Comparison of ENCODE assay signal across 11 cellular contexts in the genomic region with DNA sequence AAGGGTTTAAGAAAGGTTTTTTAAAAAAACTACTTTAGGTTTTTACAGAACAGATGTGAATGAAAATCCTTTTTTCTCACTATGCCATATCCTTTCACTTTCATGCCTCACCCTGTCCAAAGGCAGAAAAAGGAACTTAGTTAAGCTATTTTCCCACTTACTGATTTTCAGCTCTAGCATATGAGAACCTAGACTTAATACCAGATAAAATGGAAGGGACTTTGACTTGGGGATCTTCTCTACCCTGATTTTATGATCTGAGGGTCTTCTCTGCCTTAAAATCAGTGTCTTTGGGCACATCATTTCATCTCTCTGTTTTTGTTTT. TPM values are rescaled to one million over a fixed set of nuclear protein-coding genes. Genes with fewer than 3 reads are reported as not detected.
DNase-seq lines count a peak whose midpoint lies in the region; ATAC-seq and TF ChIP-seq lines count a peak whose summit lies in the region.
"Had no signal": no experiment of that assay in that cellular context is flagged by ENCODE, and none has a peak within 500 bp of the region (broad histone marks: within the 10 kb centered on the region; RNA-seq: fewer than 3 reads in every experiment).

No MANE protein-coding gene starts in this region.

- H3K27me3 ChIP-seq in GM23248 (replicated peaks; ENCODE audit: insufficient read depth) (no peaks in the 10 kb centered on the region), PC-3 (ENCODE audit: low read length) (no peaks in the 10 kb centered on the region), gastrocnemius medialis (no peaks in the 10 kb centered on the region)

- H3K4me1 ChIP-seq in GM23248 (ENCODE audit: insufficient read depth): peaks cover 51% of the 10 kb centered on the region
- H3K4me1 ChIP-seq in PC-3 (ENCODE audit: insufficient read depth, low read length): peaks cover 35% of the 10 kb centered on the region
- H3K4me1 ChIP-seq in gastrocnemius medialis: peaks cover 71 to 72% of the 10 kb centered on the region in 2 donors

- in situ Hi-C loops in GM23248 (cut with MboI): no loop called here
- in situ Hi-C loops in gastrocnemius medialis (cut with MboI; ENCODE audit: low sequenced_read_pairs in 4 of 4): no loop called here

- BruUV-seq in PC-3 (replicated peaks; lab: Mats Ljungman, UMichigan): no TSS peak

- H3K9ac ChIP-seq in GM23248: peak overlapping the region; percentile 85
- peak overlapping the region; percentile 78 for H3K9ac ChIP-seq in PC-3 (ENCODE audit: low read length)

- ATAC-seq in PC-3 (no peak), Right ventricle myocardium superior (ENCODE audit: poor library complexity) (peak; percentile 13), gastrocnemius medialis (no peak), GM21717 (IDR thresholded peaks at IDR 0.05; ENCODE audit: unreplicated experiment) (no peak), HG03097 (IDR thresholded peaks at IDR 0.05; ENCODE audit: low FRiP score, unreplicated experiment) (no peak)
- ATAC-seq in activated CD4-positive, alpha-beta T cell treated with anti-CD3 and anti-CD28 coated beads for 36 hours: no peak

- no peaks in the 10 kb centered on the region for H4K20me1 ChIP-seq in GM23248 (ENCODE audit: insufficient read depth)
- H4K20me1 ChIP-seq in PC-3 (ENCODE audit: low read length): no peaks in the 10 kb centered on the region

- H3K9me3 ChIP-seq in GM23248 (ENCODE audit: low read depth) (no peaks in the 10 kb centered on the region), PC-3 (ENCODE audit: low read length) (no peaks in the 10 kb centered on the region), gastrocnemius medialis (no peaks in the 10 kb centered on the region)

- no peak for TF ChIP-seq POLR2A in gastrocnemius medialis (IDR thresholded peaks at IDR 0.05)

- H3K27ac Mint-ChIP-seq in activated CD4-positive, alpha-beta T cell treated with anti-CD3 and anti-CD28 coated beads for 36 hours: no peak overlapping the region

- H2AFZ ChIP-seq in GM23248 (no peak overlapping the region), PC-3 (ENCODE audit: low read length) (no peak overlapping the region)

- peak overlapping the region; percentile 98 for H3K27ac ChIP-seq in GM23248
- peak overlapping the region; percentile 97 for H3K27ac ChIP-seq in PC-3 (ENCODE audit: low read length)
- H3K27ac ChIP-seq in gastrocnemius medialis: peak overlapping the region; percentile 80 to 92 (median 90)

- no peak for TF ChIP-seq CTCF in PC-3 (conservative IDR thresholded peaks at IDR 0.05; ENCODE audit: low read depth, low read length)
- no peak for TF ChIP-seq CTCF in gastrocnemius medialis (IDR thresholded peaks at IDR 0.05 in 4 of 5, conservative IDR thresholded peaks at IDR 0.05 in 1 of 5)

- no peak overlapping the region for H3K4me3 Mint-ChIP-seq in activated CD4-positive, alpha-beta T cell treated with anti-CD3 and anti-CD28 coated beads for 36 hours
- H3K4me3 Mint-ChIP-seq: activated naive CD4-positive, alpha-beta T cell treated with anti-CD3 and anti-CD28 coated beads, Interleukin-2, amount 10 ng/mL, durations not matched to agents 7 days and 5 days had no signal

- peaks cover 74% of the 10 kb centered on the region for H3K79me2 ChIP-seq in GM23248 (ENCODE audit: insufficient read depth)
- H3K79me2 ChIP-seq in PC-3 (ENCODE audit: low read length): 0 out of 2 replicates have a peak, but pooled peaks cover 7% of the 10 kb centered on the region

- no peaks in the 10 kb centered on the region for H3K36me3 ChIP-seq in GM23248 (ENCODE audit: low read depth)
- no peaks in the 10 kb centered on the region for H3K36me3 ChIP-seq in PC-3 (ENCODE audit: low read depth, low read length)
- H3K36me3 ChIP-seq in gastrocnemius medialis: no peaks in the 10 kb centered on the region

- no peaks in the 10 kb centered on the region for H3K9me2 ChIP-seq in GM23248 (ENCODE audit: insufficient read depth)
- H3K9me2 ChIP-seq in PC-3 (replicated peaks; ENCODE audit: low read length): no peaks in the 10 kb centered on the region

- peaks cover 35% of the 10 kb centered on the region for H3K4me1 Mint-ChIP-seq in activated CD4-positive, alpha-beta T cell treated with anti-CD3 and anti-CD28 coated beads for 36 hours

- H3K4me2 ChIP-seq in GM23248 (ENCODE audit: unreplicated experiment): peak overlapping the region; percentile 61
- peak overlapping the region; percentile 66 for H3K4me2 ChIP-seq in PC-3 (ENCODE audit: low read length)

- intact Hi-C loops in PC-3 (cut with micrococcal nuclease): loop anchor here (2.0 to 5.0 kb wide), 2 partner anchors 40 to 79 kb away; no protein-coding TSS in a partner anchor
- intact Hi-C loops in Right ventricle myocardium superior (cut with DNase I): no loop called here
- intact Hi-C loops in gastrocnemius medialis (cut with DNase I; ENCODE audit: low total_unique reads): loop anchor here (1.0 to 2.0 kb wide), 2 partner anchors 12 to 40 kb away; no protein-coding TSS in a partner anchor
- intact Hi-C loops in activated CD4-positive, alpha-beta T cell treated with anti-CD3 and anti-CD28 coated beads for 36 hours (cut with DNase I, micrococcal nuclease): loop anchor here (5.0 kb wide), 3 partner anchors 44 to 139 kb away; partner anchors contain the start of genes C4orf46 (in 1 of the 2), ETFDH (in 1 of the 2), FNIP2 (in 1 of the 2) and PPID (in 1 of the 2)

- DNase-seq in GM23248 (no peak), PC-3 (no peak), Right ventricle myocardium superior (no peak), gastrocnemius medialis (no peak), COR-L47 (lab: John Stamatoyannopoulos, UW) (no peak)
- no peak for DNase-seq in activated CD4-positive, alpha-beta T cell treated with anti-CD3 and anti-CD28 coated beads for 36 hours
- DNase-seq: activated naive CD4-positive, alpha-beta T cell treated with anti-CD3 and anti-CD28 coated beads, Interleukin-2, amount 10 ng/mL, durations not matched to agents 7 days and 5 days; NCI-H526 treated with DMSO at 0.1 percent for 48 hours; stimulated activated CD4-positive, alpha-beta T cell treated with anti-CD3 and anti-CD28 coated beads, Interleukin-1b, Interleukin-23, amount 100 ng/mL, for 48 hours had no signal

- H3K9me3 Mint-ChIP-seq in activated CD4-positive, alpha-beta T cell treated with anti-CD3 and anti-CD28 coated beads for 36 hours (ENCODE audit: low read depth): no peaks in the 10 kb centered on the region
- H3K9me3 Mint-ChIP-seq: activated naive CD4-positive, alpha-beta T cell treated with anti-CD3 and anti-CD28 coated beads, Interleukin-2, amount 10 ng/mL, durations not matched to agents 7 days and 5 days had no signal

- CTCF ChIA-PET in PC-3 (lab: Charles Lee): interaction anchor here (0.9 kb wide), 1 partner anchor 34 kb away, joined by 3 read pairs; no protein-coding TSS in a partner anchor
- CTCF ChIA-PET in activated CD4-positive, alpha-beta T cell treated with anti-CD3 and anti-CD28 coated beads for 36 hours (lab: Charles Lee): interaction anchor here (0.7 to 2.0 kb wide), 4 partner anchors 8 to 558 kb away, joined by 3 to 15 read pairs (median 7); no protein-coding TSS in a partner anchor

- H3F3A ChIP-seq in GM23248 (ENCODE audit: insufficient read depth) (peaks cover 42% of the 10 kb centered on the region), PC-3 (ENCODE audit: low read length, unreplicated experiment) (peaks cover 3% of the 10 kb centered on the region)

- POLR2A ChIA-PET in PC-3 (lab: Charles Lee; ENCODE audit: unreplicated experiment): no interaction called here
- POLR2A ChIA-PET in activated CD4-positive, alpha-beta T cell treated with anti-CD3 and anti-CD28 coated beads for 36 hours (lab: Charles Lee): no interaction called here

- no peaks in the 10 kb centered on the region for H3K27me3 Mint-ChIP-seq in activated CD4-positive, alpha-beta T cell treated with anti-CD3 and anti-CD28 coated beads for 36 hours
- H3K27me3 Mint-ChIP-seq: activated naive CD4-positive, alpha-beta T cell treated with anti-CD3 and anti-CD28 coated beads, Interleukin-2, amount 10 ng/mL, durations not matched to agents 7 days and 5 days had no signal

- H3K4me3 ChIP-seq in GM23248: peak overlapping the region; percentile 22; the same call in 1 of the 2 replicates
- no peak overlapping the region for H3K4me3 ChIP-seq in PC-3 (ENCODE audit: low read length)
- H3K4me3 ChIP-seq in gastrocnemius medialis: no peak overlapping the region

- H3K36me3 Mint-ChIP-seq in activated CD4-positive, alpha-beta T cell treated with anti-CD3 and anti-CD28 coated beads for 36 hours (ENCODE audit: low read depth): peaks cover 1% of the 10 kb centered on the region

RNA-seq across cellular contexts. Expression of gene FNIP2, which starts 42.4 kb away (rescaled TPM):
- total RNA-seq in GM23248 (2014; rRNA removed; shearing (Covaris generic)): 14.4 and 22.4 TPM in 2 replicates
- 1.8 TPM in 2 replicates for polyA plus RNA-seq in GM23248 (2016; fragmentation: Nextera tagmentation; extraction: Ambion mirVana)
- total RNA-seq in PC-3 (2014; rRNA removed) (5.2 and 6.7 TPM in 2 replicates), Right ventricle myocardium superior (46.2 TPM), gastrocnemius medialis (10 to 100 TPM in 3 of 4 donors, 1 to 10 TPM in 1; 9.9 to 32.8 (median 22.2) TPM)
- 10 to 100 TPM; 11.6 to 13.0 TPM for total RNA-seq in activated CD4-positive, alpha-beta T cell treated with anti-CD3 and anti-CD28 coated beads for 36 hours
